Comparison of ENCODE assay signal across 1 cellular context in the genomic region with DNA sequence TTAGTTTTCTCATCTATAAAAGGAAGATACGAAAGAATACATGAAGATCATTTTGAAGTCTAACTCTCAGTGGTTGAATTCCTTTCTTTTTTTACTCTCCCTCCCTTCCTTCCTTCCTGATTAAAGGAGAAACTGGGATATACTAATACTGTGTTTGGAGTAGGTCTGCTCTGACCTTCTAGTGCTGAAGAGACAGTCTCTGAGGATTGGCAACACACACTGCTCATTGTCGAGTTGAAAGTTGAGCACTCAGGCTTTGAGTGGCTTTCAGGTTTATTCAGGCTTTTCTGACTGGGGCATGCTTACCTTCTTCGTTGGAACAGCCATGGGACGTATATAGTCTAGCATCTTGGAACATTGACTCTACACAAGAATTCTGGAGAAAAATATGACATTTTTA.
TF ChIP-seq lines count a peak whose summit lies in the region.

No MANE protein-coding gene starts in this region.

TF ChIP-seq in IMR-90, 13 proteins besides CTCF, POLR2A, EP300 and RAD21 (continued from another document):
- TF ChIP-seq USF2 (IDR thresholded peaks at IDR 0.05; ENCODE audit: low read depth, low read length), result no peak
- TF ChIP-seq MXI1 (IDR thresholded peaks at IDR 0.05; ENCODE audit: borderline replicate concordance, low read depth, low read length), result no peak
- no peak for TF ChIP-seq RCOR1 (IDR thresholded peaks at IDR 0.05; ENCODE audit: insufficient replicate concordance, low read length)
- no peak for TF ChIP-seq SMC3 (IDR thresholded peaks at IDR 0.05; ENCODE audit: low read depth, low read length)
- TF ChIP-seq FOS (IDR thresholded peaks at IDR 0.05; ENCODE audit: low read depth, low read length), result no peak
